Comparison of ENCODE assay signal across 1 cellular context in the genomic region with DNA sequence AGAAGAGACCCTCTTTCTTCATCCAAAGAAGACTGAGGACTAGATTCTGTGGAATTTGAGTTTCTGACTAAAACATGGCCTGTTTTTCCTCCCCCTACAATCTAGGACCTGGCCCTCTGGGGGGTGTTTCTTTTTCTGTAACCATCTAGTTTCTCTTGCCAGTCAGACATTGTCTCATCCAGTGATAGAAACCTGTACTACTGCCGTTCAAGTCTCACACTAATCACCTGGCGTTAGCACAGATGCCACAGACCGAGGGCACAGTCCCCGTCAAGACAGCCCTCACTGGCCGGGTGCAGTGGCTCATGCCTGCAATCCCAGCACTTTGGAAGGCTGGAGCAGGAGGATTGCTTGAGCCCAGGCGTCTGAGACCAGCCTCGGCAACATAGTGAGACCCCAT.
TF ChIP-seq lines count a peak whose summit lies in the region.

No MANE protein-coding gene starts in this region.

TF ChIP-seq in WTC11, 78 proteins besides CTCF, POLR2A, EP300 and RAD21 (continued from another document):
- TF ChIP-seq FOXP1 (CRISPR knock-in tag; IDR thresholded peaks at IDR 0.05; ENCODE audit: borderline replicate concordance) (no peak), PRRX2 (CRISPR knock-in tag; IDR thresholded peaks at IDR 0.05) (no peak), OVOL2 (CRISPR knock-in tag; IDR thresholded peaks at IDR 0.05; ENCODE audit: borderline replicate concordance) (no peak)
- TF ChIP-seq, protein P1, sequence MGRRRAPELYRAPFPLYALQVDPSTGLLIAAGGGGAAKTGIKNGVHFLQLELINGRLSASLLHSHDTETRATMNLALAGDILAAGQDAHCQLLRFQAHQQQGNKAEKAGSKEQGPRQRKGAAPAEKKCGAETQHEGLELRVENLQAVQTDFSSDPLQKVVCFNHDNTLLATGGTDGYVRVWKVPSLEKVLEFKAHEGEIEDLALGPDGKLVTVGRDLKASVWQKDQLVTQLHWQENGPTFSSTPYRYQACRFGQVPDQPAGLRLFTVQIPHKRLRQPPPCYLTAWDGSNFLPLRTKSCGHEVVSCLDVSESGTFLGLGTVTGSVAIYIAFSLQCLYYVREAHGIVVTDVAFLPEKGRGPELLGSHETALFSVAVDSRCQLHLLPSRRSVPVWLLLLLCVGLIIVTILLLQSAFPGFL (CRISPR knock-in tag; IDR thresholded peaks at IDR 0.05; ENCODE audit: borderline replicate concordance) = no peak
- TF ChIP-seq, protein P2, sequence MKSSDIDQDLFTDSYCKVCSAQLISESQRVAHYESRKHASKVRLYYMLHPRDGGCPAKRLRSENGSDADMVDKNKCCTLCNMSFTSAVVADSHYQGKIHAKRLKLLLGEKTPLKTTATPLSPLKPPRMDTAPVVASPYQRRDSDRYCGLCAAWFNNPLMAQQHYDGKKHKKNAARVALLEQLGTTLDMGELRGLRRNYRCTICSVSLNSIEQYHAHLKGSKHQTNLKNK (CRISPR knock-in tag; IDR thresholded peaks at IDR 0.05) = no peak
- TF ChIP-seq, protein P3, sequence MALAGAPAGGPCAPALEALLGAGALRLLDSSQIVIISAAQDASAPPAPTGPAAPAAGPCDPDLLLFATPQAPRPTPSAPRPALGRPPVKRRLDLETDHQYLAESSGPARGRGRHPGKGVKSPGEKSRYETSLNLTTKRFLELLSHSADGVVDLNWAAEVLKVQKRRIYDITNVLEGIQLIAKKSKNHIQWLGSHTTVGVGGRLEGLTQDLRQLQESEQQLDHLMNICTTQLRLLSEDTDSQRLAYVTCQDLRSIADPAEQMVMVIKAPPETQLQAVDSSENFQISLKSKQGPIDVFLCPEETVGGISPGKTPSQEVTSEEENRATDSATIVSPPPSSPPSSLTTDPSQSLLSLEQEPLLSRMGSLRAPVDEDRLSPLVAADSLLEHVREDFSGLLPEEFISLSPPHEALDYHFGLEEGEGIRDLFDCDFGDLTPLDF (CRISPR knock-in tag; IDR thresholded peaks at IDR 0.05) = no peak
- TF ChIP-seq, protein P4, sequence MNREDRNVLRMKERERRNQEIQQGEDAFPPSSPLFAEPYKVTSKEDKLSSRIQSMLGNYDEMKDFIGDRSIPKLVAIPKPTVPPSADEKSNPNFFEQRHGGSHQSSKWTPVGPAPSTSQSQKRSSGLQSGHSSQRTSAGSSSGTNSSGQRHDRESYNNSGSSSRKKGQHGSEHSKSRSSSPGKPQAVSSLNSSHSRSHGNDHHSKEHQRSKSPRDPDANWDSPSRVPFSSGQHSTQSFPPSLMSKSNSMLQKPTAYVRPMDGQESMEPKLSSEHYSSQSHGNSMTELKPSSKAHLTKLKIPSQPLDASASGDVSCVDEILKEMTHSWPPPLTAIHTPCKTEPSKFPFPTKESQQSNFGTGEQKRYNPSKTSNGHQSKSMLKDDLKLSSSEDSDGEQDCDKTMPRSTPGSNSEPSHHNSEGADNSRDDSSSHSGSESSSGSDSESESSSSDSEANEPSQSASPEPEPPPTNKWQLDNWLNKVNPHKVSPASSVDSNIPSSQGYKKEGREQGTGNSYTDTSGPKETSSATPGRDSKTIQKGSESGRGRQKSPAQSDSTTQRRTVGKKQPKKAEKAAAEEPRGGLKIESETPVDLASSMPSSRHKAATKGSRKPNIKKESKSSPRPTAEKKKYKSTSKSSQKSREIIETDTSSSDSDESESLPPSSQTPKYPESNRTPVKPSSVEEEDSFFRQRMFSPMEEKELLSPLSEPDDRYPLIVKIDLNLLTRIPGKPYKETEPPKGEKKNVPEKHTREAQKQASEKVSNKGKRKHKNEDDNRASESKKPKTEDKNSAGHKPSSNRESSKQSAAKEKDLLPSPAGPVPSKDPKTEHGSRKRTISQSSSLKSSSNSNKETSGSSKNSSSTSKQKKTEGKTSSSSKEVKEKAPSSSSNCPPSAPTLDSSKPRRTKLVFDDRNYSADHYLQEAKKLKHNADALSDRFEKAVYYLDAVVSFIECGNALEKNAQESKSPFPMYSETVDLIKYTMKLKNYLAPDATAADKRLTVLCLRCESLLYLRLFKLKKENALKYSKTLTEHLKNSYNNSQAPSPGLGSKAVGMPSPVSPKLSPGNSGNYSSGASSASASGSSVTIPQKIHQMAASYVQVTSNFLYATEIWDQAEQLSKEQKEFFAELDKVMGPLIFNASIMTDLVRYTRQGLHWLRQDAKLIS (CRISPR knock-in tag; IDR thresholded peaks at IDR 0.05; ENCODE audit: borderline replicate concordance) = no peak
- TF ChIP-seq, protein P5, sequence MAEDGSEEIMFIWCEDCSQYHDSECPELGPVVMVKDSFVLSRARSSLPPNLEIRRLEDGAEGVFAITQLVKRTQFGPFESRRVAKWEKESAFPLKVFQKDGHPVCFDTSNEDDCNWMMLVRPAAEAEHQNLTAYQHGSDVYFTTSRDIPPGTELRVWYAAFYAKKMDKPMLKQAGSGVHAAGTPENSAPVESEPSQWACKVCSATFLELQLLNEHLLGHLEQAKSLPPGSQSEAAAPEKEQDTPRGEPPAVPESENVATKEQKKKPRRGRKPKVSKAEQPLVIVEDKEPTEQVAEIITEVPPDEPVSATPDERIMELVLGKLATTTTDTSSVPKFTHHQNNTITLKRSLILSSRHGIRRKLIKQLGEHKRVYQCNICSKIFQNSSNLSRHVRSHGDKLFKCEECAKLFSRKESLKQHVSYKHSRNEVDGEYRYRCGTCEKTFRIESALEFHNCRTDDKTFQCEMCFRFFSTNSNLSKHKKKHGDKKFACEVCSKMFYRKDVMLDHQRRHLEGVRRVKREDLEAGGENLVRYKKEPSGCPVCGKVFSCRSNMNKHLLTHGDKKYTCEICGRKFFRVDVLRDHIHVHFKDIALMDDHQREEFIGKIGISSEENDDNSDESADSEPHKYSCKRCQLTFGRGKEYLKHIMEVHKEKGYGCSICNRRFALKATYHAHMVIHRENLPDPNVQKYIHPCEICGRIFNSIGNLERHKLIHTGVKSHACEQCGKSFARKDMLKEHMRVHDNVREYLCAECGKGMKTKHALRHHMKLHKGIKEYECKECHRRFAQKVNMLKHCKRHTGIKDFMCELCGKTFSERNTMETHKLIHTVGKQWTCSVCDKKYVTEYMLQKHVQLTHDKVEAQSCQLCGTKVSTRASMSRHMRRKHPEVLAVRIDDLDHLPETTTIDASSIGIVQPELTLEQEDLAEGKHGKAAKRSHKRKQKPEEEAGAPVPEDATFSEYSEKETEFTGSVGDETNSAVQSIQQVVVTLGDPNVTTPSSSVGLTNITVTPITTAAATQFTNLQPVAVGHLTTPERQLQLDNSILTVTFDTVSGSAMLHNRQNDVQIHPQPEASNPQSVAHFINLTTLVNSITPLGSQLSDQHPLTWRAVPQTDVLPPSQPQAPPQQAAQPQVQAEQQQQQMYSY (CRISPR knock-in tag; IDR thresholded peaks at IDR 0.05) = no peak
- TF ChIP-seq, protein P6, sequence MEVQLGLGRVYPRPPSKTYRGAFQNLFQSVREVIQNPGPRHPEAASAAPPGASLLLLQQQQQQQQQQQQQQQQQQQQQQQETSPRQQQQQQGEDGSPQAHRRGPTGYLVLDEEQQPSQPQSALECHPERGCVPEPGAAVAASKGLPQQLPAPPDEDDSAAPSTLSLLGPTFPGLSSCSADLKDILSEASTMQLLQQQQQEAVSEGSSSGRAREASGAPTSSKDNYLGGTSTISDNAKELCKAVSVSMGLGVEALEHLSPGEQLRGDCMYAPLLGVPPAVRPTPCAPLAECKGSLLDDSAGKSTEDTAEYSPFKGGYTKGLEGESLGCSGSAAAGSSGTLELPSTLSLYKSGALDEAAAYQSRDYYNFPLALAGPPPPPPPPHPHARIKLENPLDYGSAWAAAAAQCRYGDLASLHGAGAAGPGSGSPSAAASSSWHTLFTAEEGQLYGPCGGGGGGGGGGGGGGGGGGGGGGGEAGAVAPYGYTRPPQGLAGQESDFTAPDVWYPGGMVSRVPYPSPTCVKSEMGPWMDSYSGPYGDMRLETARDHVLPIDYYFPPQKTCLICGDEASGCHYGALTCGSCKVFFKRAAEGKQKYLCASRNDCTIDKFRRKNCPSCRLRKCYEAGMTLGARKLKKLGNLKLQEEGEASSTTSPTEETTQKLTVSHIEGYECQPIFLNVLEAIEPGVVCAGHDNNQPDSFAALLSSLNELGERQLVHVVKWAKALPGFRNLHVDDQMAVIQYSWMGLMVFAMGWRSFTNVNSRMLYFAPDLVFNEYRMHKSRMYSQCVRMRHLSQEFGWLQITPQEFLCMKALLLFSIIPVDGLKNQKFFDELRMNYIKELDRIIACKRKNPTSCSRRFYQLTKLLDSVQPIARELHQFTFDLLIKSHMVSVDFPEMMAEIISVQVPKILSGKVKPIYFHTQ (CRISPR knock-in tag; IDR thresholded peaks at IDR 0.05) = no peak
- TF ChIP-seq, protein P7, sequence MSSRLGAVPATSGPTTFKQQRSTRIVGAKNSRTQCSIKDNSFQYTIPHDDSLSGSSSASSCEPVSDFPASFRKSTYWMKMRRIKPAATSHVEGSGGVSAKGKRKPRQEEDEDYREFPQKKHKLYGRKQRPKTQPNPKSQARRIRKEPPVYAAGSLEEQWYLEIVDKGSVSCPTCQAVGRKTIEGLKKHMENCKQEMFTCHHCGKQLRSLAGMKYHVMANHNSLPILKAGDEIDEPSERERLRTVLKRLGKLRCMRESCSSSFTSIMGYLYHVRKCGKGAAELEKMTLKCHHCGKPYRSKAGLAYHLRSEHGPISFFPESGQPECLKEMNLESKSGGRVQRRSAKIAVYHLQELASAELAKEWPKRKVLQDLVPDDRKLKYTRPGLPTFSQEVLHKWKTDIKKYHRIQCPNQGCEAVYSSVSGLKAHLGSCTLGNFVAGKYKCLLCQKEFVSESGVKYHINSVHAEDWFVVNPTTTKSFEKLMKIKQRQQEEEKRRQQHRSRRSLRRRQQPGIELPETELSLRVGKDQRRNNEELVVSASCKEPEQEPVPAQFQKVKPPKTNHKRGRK (CRISPR knock-in tag; IDR thresholded peaks at IDR 0.05; ENCODE audit: borderline replicate concordance) = no peak
